ENCODE assay signal across 18 cellular contexts in the genomic region with DNA sequence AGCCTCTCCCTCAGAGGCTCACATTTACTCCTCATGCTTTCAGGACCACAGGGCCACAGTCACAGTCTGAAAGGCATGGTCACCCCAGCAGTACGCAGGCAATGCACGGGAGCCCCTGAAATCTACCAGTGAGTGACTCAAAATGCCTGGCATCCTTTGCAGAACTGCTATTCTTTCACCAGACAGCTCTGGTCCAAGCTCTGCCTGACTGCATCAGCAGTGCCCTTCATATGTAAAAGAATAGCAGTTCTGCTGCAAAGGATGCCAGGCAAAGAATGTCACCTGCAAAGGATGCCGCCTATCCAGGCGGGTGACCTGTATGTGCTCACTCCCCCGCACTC. TPM values are rescaled to one million over a fixed set of nuclear protein-coding genes. Genes with fewer than 3 reads are reported as not detected.
DNase-seq lines count a peak whose midpoint lies in the region; ATAC-seq and TF ChIP-seq lines count a peak whose summit lies in the region.
"Had no signal": no experiment of that assay in that cellular context is flagged by ENCODE, and none has a peak within 500 bp of the region (broad histone marks: within the 10 kb centered on the region; RNA-seq: fewer than 3 reads in every experiment).

No MANE protein-coding gene starts in this region.

- ATAC-seq in IMR-90 (ENCODE audit: low read depth) (no peak), SK-N-SH treated with all-trans-retinoic acid at 6 μM for 48 hours (no peak)
- ATAC-seq: HCT116, HepG2 had no signal

- TF ChIP-seq RAD21 in IMR-90 (IDR thresholded peaks at IDR 0.05; ENCODE audit: low read length) = no peak

- CTCF ChIA-PET in IMR-90 (lab: Yijun Ruan, JAX) = interaction anchor here (1.1 kb wide), 1 partner anchor 74 kb away, joined by 3 read pairs; no protein-coding TSS in a partner anchor

- H4K8ac ChIP-seq in IMR-90 (ENCODE audit: low read depth in 2 of 2, low read length in 2 of 2) = no peak overlapping the region; a peak in 1 of 4 replicates

- H3K79me1 ChIP-seq in IMR-90 (ENCODE audit: low read depth in 1 of 2, low read length in 2 of 2) = no peaks in the 10 kb centered on the region

- in situ Hi-C loops in IMR-90 (cut with MboI; ENCODE audit: low sequenced_read_pairs) = loop anchor here (5.0 kb wide), 1 partner anchor 72 kb away; no protein-coding TSS in a partner anchor

- H3K9ac ChIP-seq in IMR-90 (ENCODE audit: low read depth, low read length) = no peak overlapping the region

- TF ChIP-seq POLR2A in IMR-90 (IDR thresholded peaks at IDR 0.05; ENCODE audit: low read depth, low read length) = no peak

- no peak for TF ChIP-seq CTCF in IMR-90 (conservative IDR thresholded peaks at IDR 0.05; ENCODE audit: low read depth, low read length)
- TF ChIP-seq CTCF in endothelial cell (IDR thresholded peaks at IDR 0.05; ENCODE audit: unreplicated experiment) = no peak

- H3K18ac ChIP-seq in IMR-90 (ENCODE audit: low read depth, low read length) = no peak overlapping the region

- no peaks in the 10 kb centered on the region for H3K36me3 ChIP-seq in IMR-90 (ENCODE audit: control insufficient read depth, insufficient read depth, low read length)

- H2AK9ac ChIP-seq in IMR-90 (replicated peaks; ENCODE audit: low read depth, low read length, poor library complexity) = peak overlapping the region; percentile 48

- 89% methylated on average over 2 of the region's 5 CpGs; no CpG with 5 or more reads in 1 of the 2 experiments for WGBS in IMR-90 (ENCODE audit: extremely low coverage in 2 of 2, insufficient read length in 1 of 2), 2 experiments

- H2BK5ac ChIP-seq in IMR-90 (ENCODE audit: low read depth, low read length, poor library complexity, severe bottlenecking) = peak overlapping the region; percentile 16

- no peak overlapping the region for H3K23ac ChIP-seq in IMR-90 (ENCODE audit: low read depth, low read length)

- BruUV-seq in IMR-90 (replicated peaks; lab: Mats Ljungman, UMichigan) = no TSS peak

- peak overlapping the region; percentile 18 for H3K4me3 Mint-ChIP-seq in endothelial cell (ENCODE audit: unreplicated experiment)
- H3K4me3 Mint-ChIP-seq in T-helper 2 cell treated with Interferon-gamma antibody and Interleukin-4, amounts not matched to agents 5 μg/mL and 100 μg/mL, for 36 hours = no peak overlapping the region
- H3K4me3 Mint-ChIP-seq: CD4-positive, alpha-beta T cell had no signal

- no peak overlapping the region for H3K4me2 ChIP-seq in IMR-90 (ENCODE audit: low read depth, low read length)

- peak overlapping the region; percentile 35; the same call in 1 of the 2 replicates for H2AK5ac ChIP-seq in IMR-90 (ENCODE audit: low read depth, low read length)

- peaks cover 8% of the 10 kb centered on the region for H3K4me1 ChIP-seq in IMR-90 (ENCODE audit: control insufficient read depth, insufficient read depth, low read length)
- H3K4me1 ChIP-seq: BE2C, Caco-2 had no signal

- H3K4ac ChIP-seq in IMR-90 (ENCODE audit: low read depth, low read length) = peak overlapping the region; percentile 75; the same call in 1 of the 2 replicates

- no peaks in the 10 kb centered on the region for H4K20me1 ChIP-seq in IMR-90 (ENCODE audit: insufficient read depth, low read length)

- H3K9me1 ChIP-seq in IMR-90 (ENCODE audit: insufficient read depth, low read length) = peaks cover 13% of the 10 kb centered on the region

- H3K56ac ChIP-seq in IMR-90 (ENCODE audit: extremely low read depth, insufficient read depth, low read length) = no peak overlapping the region; the same call in 1 of the 2 replicates

- H2BK120ac ChIP-seq in IMR-90 (ENCODE audit: low read depth, low read length) = peak overlapping the region; percentile 72

- intact Hi-C loops in IMR-90 (cut with micrococcal nuclease) = no loop called here

- peaks cover 41% of the 10 kb centered on the region for H3K36me3 Mint-ChIP-seq in endothelial cell (ENCODE audit: low read depth, unreplicated experiment)
- H3K36me3 Mint-ChIP-seq in T-helper 2 cell treated with Interferon-gamma antibody and Interleukin-4, amounts not matched to agents 5 μg/mL and 100 μg/mL, for 36 hours (ENCODE audit: low read depth) = no peaks in the 10 kb centered on the region

- H3K27me3 Mint-ChIP-seq in endothelial cell (ENCODE audit: unreplicated experiment) = peaks cover 1% of the 10 kb centered on the region
- peaks cover 5% of the 10 kb centered on the region for H3K27me3 Mint-ChIP-seq in T-helper 2 cell treated with Interferon-gamma antibody and Interleukin-4, amounts not matched to agents 5 μg/mL and 100 μg/mL, for 36 hours (ENCODE audit: low read depth)
- H3K27me3 Mint-ChIP-seq: CD4-positive, alpha-beta T cell had no signal

- no peaks in the 10 kb centered on the region for H3K9me3 Mint-ChIP-seq in endothelial cell (ENCODE audit: unreplicated experiment)
- no peaks in the 10 kb centered on the region for H3K9me3 Mint-ChIP-seq in T-helper 2 cell treated with Interferon-gamma antibody and Interleukin-4, amounts not matched to agents 5 μg/mL and 100 μg/mL, for 36 hours
- H3K9me3 Mint-ChIP-seq: CD4-positive, alpha-beta T cell had no signal

- H2BK20ac ChIP-seq in IMR-90 (ENCODE audit: low read depth, low read length) = no peak overlapping the region

- H3K27ac Mint-ChIP-seq in endothelial cell (ENCODE audit: unreplicated experiment) = no peak overlapping the region
- H3K27ac Mint-ChIP-seq in T-helper 2 cell treated with Interferon-gamma antibody and Interleukin-4, amounts not matched to agents 5 μg/mL and 100 μg/mL, for 36 hours = no peak overlapping the region
- H3K27ac Mint-ChIP-seq: CD4-positive, alpha-beta T cell had no signal

- POLR2A ChIA-PET in IMR-90 (lab: Charles Lee; ENCODE audit: unreplicated experiment) = no interaction called here

- no peak overlapping the region for H4K5ac ChIP-seq in IMR-90 (ENCODE audit: low read depth, low read length)

- H4K91ac ChIP-seq in IMR-90 (ENCODE audit: insufficient read depth, low read depth, low read length) = peak overlapping the region; percentile 90

- peak overlapping the region; percentile 63; the same call in 1 of the 3 replicates for H2BK15ac ChIP-seq in IMR-90 (ENCODE audit: low read depth, low read length)

- DNase-seq in IMR-90 (no peak), endothelial cell (ENCODE audit: low spot score) (no peak), SW480 (ENCODE audit: low spot score) (no peak)
- no peak for DNase-seq in T-helper 2 cell treated with Interferon-gamma antibody and Interleukin-4, amounts not matched to agents 5 μg/mL and 100 μg/mL, for 36 hours (ENCODE audit: low spot score)
- DNase-seq: ACHN; BE2C; Caco-2; CD4-positive, alpha-beta T cell; DMS153; DMS79; GDM1; GOT3; H7 had no signal

- H3K4me3 ChIP-seq in IMR-90 (ENCODE audit: insufficient read depth, low read depth, low read length) = no peak overlapping the region

- dilution Hi-C loops in IMR-90 (cut with HindIII; ENCODE audit: low sequenced_read_pairs, unreplicated experiment) = no loop called here

- H3K27ac ChIP-seq in IMR-90 (ENCODE audit: insufficient read depth, low read length) = no peak overlapping the region
- peak overlapping the region; percentile 79 for H3K27ac ChIP-seq in temporal lobe (ENCODE audit: low read depth, low read length)
- H3K27ac ChIP-seq: C4-2B had no signal

- H3K27me3 ChIP-seq in IMR-90 (ENCODE audit: control insufficient read depth, insufficient read depth, low read length) = no peaks in the 10 kb centered on the region
- H3K27me3 ChIP-seq: BE2C had no signal

- H3K14ac ChIP-seq in IMR-90 (replicated peaks; ENCODE audit: low read depth, low read length) = no peak overlapping the region

- H3K4me1 Mint-ChIP-seq in endothelial cell (ENCODE audit: unreplicated experiment) = no peaks in the 10 kb centered on the region
- H3K4me1 Mint-ChIP-seq in T-helper 2 cell treated with Interferon-gamma antibody and Interleukin-4, amounts not matched to agents 5 μg/mL and 100 μg/mL, for 36 hours (ENCODE audit: low read depth) = no peaks in the 10 kb centered on the region

- no peaks in the 10 kb centered on the region for H3K9me3 ChIP-seq in IMR-90 (ENCODE audit: control insufficient read depth, insufficient read depth, low read length)
- H3K9me3 ChIP-seq: BE2C, Caco-2 had no signal

- peak overlapping the region; percentile 37 for H2AFZ ChIP-seq in IMR-90 (replicated peaks; ENCODE audit: low read length, poor library complexity)

TF ChIP-seq in IMR-90, 13 proteins besides CTCF, POLR2A, EP300 and RAD21 (continues in another document):
- no peak for TF ChIP-seq RCOR1 (IDR thresholded peaks at IDR 0.05; ENCODE audit: insufficient replicate concordance, low read length)
- TF ChIP-seq, protein P1, sequence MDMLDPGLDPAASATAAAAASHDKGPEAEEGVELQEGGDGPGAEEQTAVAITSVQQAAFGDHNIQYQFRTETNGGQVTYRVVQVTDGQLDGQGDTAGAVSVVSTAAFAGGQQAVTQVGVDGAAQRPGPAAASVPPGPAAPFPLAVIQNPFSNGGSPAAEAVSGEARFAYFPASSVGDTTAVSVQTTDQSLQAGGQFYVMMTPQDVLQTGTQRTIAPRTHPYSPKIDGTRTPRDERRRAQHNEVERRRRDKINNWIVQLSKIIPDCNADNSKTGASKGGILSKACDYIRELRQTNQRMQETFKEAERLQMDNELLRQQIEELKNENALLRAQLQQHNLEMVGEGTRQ (IDR thresholded peaks at IDR 0.05; ENCODE audit: low read depth, low read length) = no peak
- no peak for TF ChIP-seq CHD1 (IDR thresholded peaks at IDR 0.05; ENCODE audit: low read depth, low read length)
- TF ChIP-seq RFX5 (IDR thresholded peaks at IDR 0.05; ENCODE audit: low read depth, low read length) = no peak
- TF ChIP-seq BHLHE40 (IDR thresholded peaks at IDR 0.05; ENCODE audit: low read depth, low read length) = no peak

TF ChIP-seq in SK-N-SH treated with all-trans-retinoic acid at 6 μM for 48 hours, 23 proteins besides CTCF, POLR2A, EP300 and RAD21 (continues in another document):
- no peak for TF ChIP-seq ESRRG (CRISPR knock-in tag; IDR thresholded peaks at IDR 0.05)
- TF ChIP-seq PATZ1 (CRISPR knock-in tag; IDR thresholded peaks at IDR 0.05; ENCODE audit: borderline replicate concordance) = no peak

RNA-seq across cellular contexts. Expression of gene LGMN, which starts 38.5 kb away (rescaled TPM):
- total RNA-seq in IMR-90 (2012; rRNA removed) (18.9 and 19.2 TPM in 2 replicates), endothelial cell (ENCODE audit: unreplicated experiment) (97.6 TPM), temporal lobe (26.1 TPM)
- 37.9 and 39.3 TPM in 2 replicates for polyA plus RNA-seq in IMR-90 (2012; rRNA removed)
- polyA plus RNA-seq in IMR-90 (2012; cell fraction: cytosol; rRNA removed) = 29.3 and 30.0 TPM in 2 replicates
- 23.0 and 24.2 TPM in 2 replicates for polyA plus RNA-seq in IMR-90 (2012; cell fraction: nucleus; rRNA removed; ENCODE audit: low replicate concordance)
